Comparison of ENCODE assay signal across 20 cellular contexts in genomic region chr13:25911020-25911419, GRCh38.
DNase-seq lines count a peak whose midpoint lies in the region; ATAC-seq and TF ChIP-seq lines count a peak whose summit lies in the region.
"Had no signal": no experiment of that assay in that cellular context is flagged by ENCODE, and none has a peak within 500 bp of the region (broad histone marks: within the 10 kb centered on the region; RNA-seq: fewer than 3 reads in every experiment).

No MANE protein-coding gene starts in this region.

- DNase-seq in COR-L47 (lab: John Stamatoyannopoulos, UW): peak; percentile 75
- DNase-seq in NCI-H1105 (lab: John Stamatoyannopoulos, UW): peak; percentile 9
- peak; percentile 100 for DNase-seq in NCI-H748 (lab: John Stamatoyannopoulos, UW; ENCODE audit: unreplicated experiment)
- peak; percentile 82 for DNase-seq in iPS DF 19.7 (ENCODE audit: low read depth, low spot score)
- DNase-seq in psoas muscle: no peak
- no peak for DNase-seq in ascending aorta (ENCODE audit: low spot score in 2 of 2)
- no peak for DNase-seq in right atrium auricular region (ENCODE audit: low spot score)
- no peak for DNase-seq in DMS114 treated with DMSO at 0.1 percent for 48 hours (lab: John Stamatoyannopoulos, UW; ENCODE audit: unreplicated experiment)
- DNase-seq: activated CD4-positive, alpha-beta T cell treated with anti-CD3 and anti-CD28 coated beads, Interleukin-2, amount 10 ng/mL, durations not matched to agents 24 days and 14 days; activated naive CD8-positive, alpha-beta T cell treated with anti-CD3 and anti-CD28 coated beads, Interleukin-2, amount 10 ng/mL, durations not matched to agents 7 days and 5 days; brain microvascular endothelial cell; DMS79; Kasumi-1; NCI-H226; substantia nigra; upper lobe of right lung had no signal

- H3K27ac ChIP-seq in psoas muscle (no peak overlapping the region), ascending aorta (no peak overlapping the region), right atrium auricular region (no peak overlapping the region)
- H3K27ac ChIP-seq: brain microvascular endothelial cell, gastroesophageal sphincter, SJSA1, upper lobe of right lung had no signal

- H3K36me3 ChIP-seq in psoas muscle (ENCODE audit: insufficient read depth in 1 of 2, low read depth in 1 of 2) (no peaks in the 10 kb centered on the region), ascending aorta (no peaks in the 10 kb centered on the region), right atrium auricular region (no peaks in the 10 kb centered on the region)
- H3K36me3 ChIP-seq: brain microvascular endothelial cell, gastroesophageal sphincter, SJSA1, upper lobe of right lung had no signal

- H3K4me3 ChIP-seq in psoas muscle: no peak overlapping the region
- H3K4me3 ChIP-seq in ascending aorta: no peak overlapping the region
- H3K4me3 ChIP-seq in right atrium auricular region: no peak overlapping the region
- H3K4me3 ChIP-seq: gastroesophageal sphincter, SJSA1, upper lobe of right lung had no signal

- H3K27me3 ChIP-seq in psoas muscle (ENCODE audit: insufficient read depth in 3 of 3, low read length in 2 of 3) (no peaks in the 10 kb centered on the region), ascending aorta (no peaks in the 10 kb centered on the region), right atrium auricular region (no peaks in the 10 kb centered on the region)
- H3K27me3 ChIP-seq: brain microvascular endothelial cell, SJSA1, upper lobe of right lung had no signal

- TF ChIP-seq CTCF in psoas muscle (IDR thresholded peaks at IDR 0.05) (no peak), ascending aorta (IDR thresholded peaks at IDR 0.05) (no peak), right atrium auricular region (IDR thresholded peaks at IDR 0.05) (no peak)

- peaks cover 13% of the 10 kb centered on the region for H3K4me1 ChIP-seq in psoas muscle
- H3K4me1 ChIP-seq in ascending aorta: no peaks in the 10 kb centered on the region
- no peaks in the 10 kb centered on the region for H3K4me1 ChIP-seq in right atrium auricular region
- H3K4me1 ChIP-seq: gastroesophageal sphincter, upper lobe of right lung had no signal

- intact Hi-C loops in psoas muscle (cut with DNase I) (no loop called here), ascending aorta (cut with DNase I) (no loop called here)

- H3K9me3 ChIP-seq in psoas muscle (no peaks in the 10 kb centered on the region), ascending aorta (no peaks in the 10 kb centered on the region), right atrium auricular region (no peaks in the 10 kb centered on the region)
- H3K9me3 ChIP-seq: gastroesophageal sphincter, SJSA1, upper lobe of right lung had no signal

- ATAC-seq in psoas muscle: no peak
- ATAC-seq: gastroesophageal sphincter; left lobe of liver; natural killer cell treated with Interleukin-12 subunit alpha and Interleukin-12 subunit beta and Interleukin-15 and Interleukin-18, amount 100 ng/mL, for 72 hours; upper lobe of right lung had no signal

Comparison
In these comparisons a context has a peak if more than half of its experiments do, and no peak if none do; other contexts are left out.
1. DNase-seq: peak in COR-L47 (single experiment), NCI-H1105 (single experiment), NCI-H748 (single experiment) and iPS DF 19.7 (single experiment); none in psoas muscle (0 of 2), ascending aorta (0 of 2), right atrium auricular region (single experiment) and DMS114 treated with DMSO at 0.1 percent for 48 hours (single experiment).